1 cellular context compared by ENCODE assay signal in genomic region chr3:160638184-160638583, GRCh38.
A peak's percentile ranks its signal among the peaks of the same experiment; 100 is the strongest.
TF ChIP-seq lines count a peak whose summit lies in the region.

No MANE protein-coding gene starts in this region.

TF ChIP-seq in HepG2, 621 proteins besides CTCF, POLR2A, EP300 and RAD21 (continued from another document):
- TF ChIP-seq ZNF713 (CRISPR knock-in tag; IDR thresholded peaks at IDR 0.05) (no peak), ZFAT (CRISPR knock-in tag; conservative IDR thresholded peaks at IDR 0.05) (no peak), ZFP62 (CRISPR knock-in tag; IDR thresholded peaks at IDR 0.05) (no peak), KLF12 (CRISPR knock-in tag; IDR thresholded peaks at IDR 0.05; ENCODE audit: borderline replicate concordance) (no peak), MAFK (conservative IDR thresholded peaks at IDR 0.05 in 1 of 2, IDR thresholded peaks at IDR 0.05 in 1 of 2; ENCODE audit: low read length in 2 of 2) (peak; percentile 96 to 98), ZFY (CRISPR knock-in tag; IDR thresholded peaks at IDR 0.05) (no peak)
- TF ChIP-seq, protein P1, sequence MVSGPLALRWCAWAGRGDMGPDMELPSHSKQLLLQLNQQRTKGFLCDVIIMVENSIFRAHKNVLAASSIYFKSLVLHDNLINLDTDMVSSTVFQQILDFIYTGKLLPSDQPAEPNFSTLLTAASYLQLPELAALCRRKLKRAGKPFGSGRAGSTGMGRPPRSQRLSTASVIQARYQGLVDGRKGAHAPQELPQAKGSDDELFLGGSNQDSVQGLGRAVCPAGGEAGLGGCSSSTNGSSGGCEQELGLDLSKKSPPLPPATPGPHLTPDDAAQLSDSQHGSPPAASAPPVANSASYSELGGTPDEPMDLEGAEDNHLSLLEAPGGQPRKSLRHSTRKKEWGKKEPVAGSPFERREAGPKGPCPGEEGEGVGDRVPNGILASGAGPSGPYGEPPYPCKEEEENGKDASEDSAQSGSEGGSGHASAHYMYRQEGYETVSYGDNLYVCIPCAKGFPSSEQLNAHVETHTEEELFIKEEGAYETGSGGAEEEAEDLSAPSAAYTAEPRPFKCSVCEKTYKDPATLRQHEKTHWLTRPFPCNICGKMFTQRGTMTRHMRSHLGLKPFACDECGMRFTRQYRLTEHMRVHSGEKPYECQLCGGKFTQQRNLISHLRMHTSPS (CRISPR knock-in tag; IDR thresholded peaks at IDR 0.05; ENCODE audit: low read depth), result no peak
